Comparison of ENCODE assay signal across 30 cellular contexts in the genomic region with DNA sequence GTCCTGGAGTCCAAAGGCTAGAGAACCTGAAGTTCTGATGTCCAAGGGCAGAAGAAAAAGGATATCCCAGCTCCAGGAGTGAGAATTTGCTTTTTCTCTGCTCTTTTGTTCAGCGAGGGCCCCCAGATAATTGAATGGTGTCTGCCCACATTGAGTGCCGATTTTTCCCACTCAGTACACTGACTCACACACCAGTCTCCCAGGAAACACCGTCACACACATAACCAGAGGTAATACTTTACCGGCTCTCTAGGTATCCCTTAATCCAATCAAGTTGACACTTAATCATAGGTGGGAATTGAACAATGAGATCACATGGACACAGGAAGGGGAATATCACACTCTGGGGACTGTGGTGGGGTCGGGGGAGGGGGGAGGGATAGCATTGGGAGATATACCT.
"Had no signal": no experiment of that assay in that cellular context is flagged by ENCODE, and none has a peak within 500 bp of the region (broad histone marks: within the 10 kb centered on the region; RNA-seq: fewer than 3 reads in every experiment).

No MANE protein-coding gene starts in this region.

- H2AFZ ChIP-seq: PC-9 had no signal

- H3K9me3 Mint-ChIP-seq: activated CD8-positive, alpha-beta T cell treated with anti-CD3 and anti-CD28 coated beads for 36 hours; activated naive CD4-positive, alpha-beta T cell treated with anti-CD3 and anti-CD28 coated beads, Interleukin-2, amount 50 U/mL, for 24 hours; activated naive CD8-positive, alpha-beta T cell treated with anti-CD3 and anti-CD28 coated beads, Interleukin-2, amount 10 ng/mL, durations not matched to agents 7 days and 5 days; activated T-cell treated with anti-CD3 and anti-CD28 coated beads, Interleukin-2, amount 50 U/mL, for 24 hours; activated T-helper 2 cell treated with anti-CD3 and anti-CD28 coated beads, Interferon-gamma antibody, Interleukin-2, Interleukin-4, amounts not matched to agents 10 μg/mL and 5 μg/mL and 100 μg/mL, durations not matched to agents 14 hours and 24 hours and 36 hours had no signal

- H3K27ac Mint-ChIP-seq: activated CD8-positive, alpha-beta T cell treated with anti-CD3 and anti-CD28 coated beads for 36 hours; activated naive CD4-positive, alpha-beta T cell treated with anti-CD3 and anti-CD28 coated beads, Interleukin-2, amount 50 U/mL, for 24 hours; activated naive CD8-positive, alpha-beta T cell treated with anti-CD3 and anti-CD28 coated beads, Interleukin-2, amount 10 ng/mL, durations not matched to agents 7 days and 5 days; activated T-cell treated with anti-CD3 and anti-CD28 coated beads, Interleukin-2, amount 50 U/mL, for 24 hours; activated T-helper 2 cell treated with anti-CD3 and anti-CD28 coated beads, Interferon-gamma antibody, Interleukin-2, Interleukin-4, amounts not matched to agents 10 μg/mL and 5 μg/mL and 100 μg/mL, durations not matched to agents 14 hours and 24 hours and 36 hours had no signal

- H3K4me2 ChIP-seq: PC-9 had no signal

- H3K27ac ChIP-seq: ascending aorta, body of pancreas, breast epithelium, PC-9, WERI-Rb-1 had no signal

- H3K4me1 ChIP-seq: ascending aorta, breast epithelium had no signal

- H3K9me3 ChIP-seq: ascending aorta, body of pancreas, breast epithelium had no signal

- H3K27me3 Mint-ChIP-seq: activated CD8-positive, alpha-beta T cell treated with anti-CD3 and anti-CD28 coated beads for 36 hours; activated naive CD4-positive, alpha-beta T cell treated with anti-CD3 and anti-CD28 coated beads, Interleukin-2, amount 50 U/mL, for 24 hours; activated naive CD8-positive, alpha-beta T cell treated with anti-CD3 and anti-CD28 coated beads, Interleukin-2, amount 10 ng/mL, durations not matched to agents 7 days and 5 days; activated T-cell treated with anti-CD3 and anti-CD28 coated beads, Interleukin-2, amount 50 U/mL, for 24 hours had no signal

- H3K4me3 ChIP-seq: ascending aorta, body of pancreas, breast epithelium, PC-9 had no signal

- DNase-seq: activated CD4-positive, alpha-beta T cell treated with anti-CD3 and anti-CD28 coated beads for 1 hour; activated CD4-positive, alpha-beta T cell treated with anti-CD3 and anti-CD28 coated beads for 48 hours; activated CD4-positive, alpha-beta T cell treated with anti-CD3 and anti-CD28 coated beads, Interleukin-2, amount 50 U/mL, for 4 hours; activated CD4-positive, CD25-positive, alpha-beta regulatory T cell; activated CD8-positive, alpha-beta T cell treated with anti-CD3 and anti-CD28 coated beads for 36 hours; activated gamma-delta T cell; activated naive CD4-positive, alpha-beta T cell treated with Interleukin-2 at 50 U/mL for 16 hours; activated naive CD8-positive, alpha-beta T cell treated with anti-CD3 and anti-CD28 coated beads, Interleukin-2, amount 10 ng/mL, durations not matched to agents 7 days and 5 days; activated T-cell treated with anti-CD3 and anti-CD28 coated beads, Interleukin-2, amount 50 U/mL, for 24 hours; amygdala; body of pancreas; Karpas-422; KBM-7; NCI-H1105 treated with DMSO at 0.1 percent for 48 hours; NCI-H1436; NCI-H1694; NCI-H1930; NCI-H2081 treated with DMSO at 0.1 percent for 48 hours; NCI-H446; NCI-H510A treated with DMSO at 0.1 percent for 48 hours; NCI-H526 treated with DMSO at 0.1 percent for 48 hours; NK-92 treated with Interleukin-12 subunit alpha and Interleukin-12 subunit beta, amount 100 ng/mL, for 24 hours; PC-9; Right ventricle myocardium superior; T1000; WERI-Rb-1 had no signal

- H3K4me1 Mint-ChIP-seq: activated naive CD4-positive, alpha-beta T cell treated with anti-CD3 and anti-CD28 coated beads, Interleukin-2, amount 50 U/mL, for 24 hours had no signal

- H3K36me3 ChIP-seq: breast epithelium, WERI-Rb-1 had no signal

- H3K27me3 ChIP-seq: ascending aorta, body of pancreas, breast epithelium had no signal

- H3K4me3 Mint-ChIP-seq: activated CD8-positive, alpha-beta T cell treated with anti-CD3 and anti-CD28 coated beads for 36 hours; activated naive CD4-positive, alpha-beta T cell treated with anti-CD3 and anti-CD28 coated beads, Interleukin-2, amount 50 U/mL, for 24 hours; activated naive CD8-positive, alpha-beta T cell treated with anti-CD3 and anti-CD28 coated beads, Interleukin-2, amount 10 ng/mL, durations not matched to agents 7 days and 5 days; activated T-cell treated with anti-CD3 and anti-CD28 coated beads, Interleukin-2, amount 50 U/mL, for 24 hours had no signal
